ENCODE assay signal across 2 cellular contexts in the genomic region with DNA sequence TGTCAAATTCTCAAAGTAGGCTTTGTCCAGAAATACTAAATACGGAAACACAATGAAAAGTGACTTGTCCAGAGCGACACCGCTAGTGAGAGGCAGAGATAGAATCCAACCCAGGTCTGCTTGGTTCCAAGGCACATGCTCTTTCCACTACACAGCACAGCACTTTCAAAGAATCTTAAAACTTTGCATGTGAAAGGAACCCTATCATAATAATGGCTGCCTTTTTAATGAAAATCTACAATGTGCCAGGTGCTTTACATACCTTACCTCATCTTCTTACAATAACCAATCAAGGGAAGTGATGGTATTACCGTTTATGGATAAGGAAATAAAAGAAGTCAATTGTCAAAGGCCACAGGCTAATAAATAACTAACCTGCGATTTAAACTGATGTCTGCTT.
TF ChIP-seq lines count a peak whose summit lies in the region.

No MANE protein-coding gene starts in this region.

TF ChIP-seq in SK-N-SH, 30 proteins besides CTCF, POLR2A, EP300 and RAD21:
- TF ChIP-seq, protein P1, sequence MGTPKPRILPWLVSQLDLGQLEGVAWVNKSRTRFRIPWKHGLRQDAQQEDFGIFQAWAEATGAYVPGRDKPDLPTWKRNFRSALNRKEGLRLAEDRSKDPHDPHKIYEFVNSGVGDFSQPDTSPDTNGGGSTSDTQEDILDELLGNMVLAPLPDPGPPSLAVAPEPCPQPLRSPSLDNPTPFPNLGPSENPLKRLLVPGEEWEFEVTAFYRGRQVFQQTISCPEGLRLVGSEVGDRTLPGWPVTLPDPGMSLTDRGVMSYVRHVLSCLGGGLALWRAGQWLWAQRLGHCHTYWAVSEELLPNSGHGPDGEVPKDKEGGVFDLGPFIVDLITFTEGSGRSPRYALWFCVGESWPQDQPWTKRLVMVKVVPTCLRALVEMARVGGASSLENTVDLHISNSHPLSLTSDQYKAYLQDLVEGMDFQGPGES (IDR thresholded peaks at IDR 0.05; ENCODE audit: low read depth, low read length): no peak
- TF ChIP-seq, protein P2, sequence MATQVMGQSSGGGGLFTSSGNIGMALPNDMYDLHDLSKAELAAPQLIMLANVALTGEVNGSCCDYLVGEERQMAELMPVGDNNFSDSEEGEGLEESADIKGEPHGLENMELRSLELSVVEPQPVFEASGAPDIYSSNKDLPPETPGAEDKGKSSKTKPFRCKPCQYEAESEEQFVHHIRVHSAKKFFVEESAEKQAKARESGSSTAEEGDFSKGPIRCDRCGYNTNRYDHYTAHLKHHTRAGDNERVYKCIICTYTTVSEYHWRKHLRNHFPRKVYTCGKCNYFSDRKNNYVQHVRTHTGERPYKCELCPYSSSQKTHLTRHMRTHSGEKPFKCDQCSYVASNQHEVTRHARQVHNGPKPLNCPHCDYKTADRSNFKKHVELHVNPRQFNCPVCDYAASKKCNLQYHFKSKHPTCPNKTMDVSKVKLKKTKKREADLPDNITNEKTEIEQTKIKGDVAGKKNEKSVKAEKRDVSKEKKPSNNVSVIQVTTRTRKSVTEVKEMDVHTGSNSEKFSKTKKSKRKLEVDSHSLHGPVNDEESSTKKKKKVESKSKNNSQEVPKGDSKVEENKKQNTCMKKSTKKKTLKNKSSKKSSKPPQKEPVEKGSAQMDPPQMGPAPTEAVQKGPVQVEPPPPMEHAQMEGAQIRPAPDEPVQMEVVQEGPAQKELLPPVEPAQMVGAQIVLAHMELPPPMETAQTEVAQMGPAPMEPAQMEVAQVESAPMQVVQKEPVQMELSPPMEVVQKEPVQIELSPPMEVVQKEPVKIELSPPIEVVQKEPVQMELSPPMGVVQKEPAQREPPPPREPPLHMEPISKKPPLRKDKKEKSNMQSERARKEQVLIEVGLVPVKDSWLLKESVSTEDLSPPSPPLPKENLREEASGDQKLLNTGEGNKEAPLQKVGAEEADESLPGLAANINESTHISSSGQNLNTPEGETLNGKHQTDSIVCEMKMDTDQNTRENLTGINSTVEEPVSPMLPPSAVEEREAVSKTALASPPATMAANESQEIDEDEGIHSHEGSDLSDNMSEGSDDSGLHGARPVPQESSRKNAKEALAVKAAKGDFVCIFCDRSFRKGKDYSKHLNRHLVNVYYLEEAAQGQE (IDR thresholded peaks at IDR 0.05; ENCODE audit: low read depth, low read length): no peak
- TF ChIP-seq RXRA (IDR thresholded peaks at IDR 0.05; ENCODE audit: borderline replicate concordance, low read depth) (no peak), YY1 (IDR thresholded peaks at IDR 0.05; ENCODE audit: low read depth) (no peak), MEF2A (IDR thresholded peaks at IDR 0.05; ENCODE audit: borderline replicate concordance, low read depth) (no peak), TAF1 (IDR thresholded peaks at IDR 0.05; ENCODE audit: borderline replicate concordance, low read depth, low read length) (no peak), ELF1 (IDR thresholded peaks at IDR 0.05) (no peak), GABPA (IDR thresholded peaks at IDR 0.05; ENCODE audit: low read depth) (no peak), NRF1 (IDR thresholded peaks at IDR 0.05; ENCODE audit: low read depth, low read length) (no peak), TEAD4 (IDR thresholded peaks at IDR 0.05; ENCODE audit: borderline replicate concordance, insufficient read depth) (no peak), FOXM1 (IDR thresholded peaks at IDR 0.05; ENCODE audit: low read depth) (no peak), FOXJ3 (CRISPR knock-in tag; IDR thresholded peaks at IDR 0.05) (no peak), NFIC (IDR thresholded peaks at IDR 0.05; ENCODE audit: borderline replicate concordance) (no peak), SMC3 (IDR thresholded peaks at IDR 0.05; ENCODE audit: low read depth, low read length) (no peak), RFX5 (IDR thresholded peaks at IDR 0.05; ENCODE audit: low read length) (no peak), SIN3A (IDR thresholded peaks at IDR 0.05; ENCODE audit: borderline replicate concordance, low read depth, low read length) (no peak)
- TF ChIP-seq, protein P3, sequence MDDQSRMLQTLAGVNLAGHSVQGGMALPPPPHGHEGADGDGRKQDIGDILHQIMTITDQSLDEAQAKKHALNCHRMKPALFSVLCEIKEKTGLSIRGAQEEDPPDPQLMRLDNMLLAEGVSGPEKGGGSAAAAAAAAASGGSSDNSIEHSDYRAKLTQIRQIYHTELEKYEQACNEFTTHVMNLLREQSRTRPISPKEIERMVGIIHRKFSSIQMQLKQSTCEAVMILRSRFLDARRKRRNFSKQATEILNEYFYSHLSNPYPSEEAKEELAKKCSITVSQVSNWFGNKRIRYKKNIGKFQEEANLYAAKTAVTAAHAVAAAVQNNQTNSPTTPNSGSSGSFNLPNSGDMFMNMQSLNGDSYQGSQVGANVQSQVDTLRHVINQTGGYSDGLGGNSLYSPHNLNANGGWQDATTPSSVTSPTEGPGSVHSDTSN (IDR thresholded peaks at IDR 0.05): no peak

TF ChIP-seq in SK-N-SH treated with all-trans-retinoic acid at 6 μM for 48 hours, 23 proteins besides CTCF, POLR2A, EP300 and RAD21 (continued from another document):
- TF ChIP-seq, protein P4, sequence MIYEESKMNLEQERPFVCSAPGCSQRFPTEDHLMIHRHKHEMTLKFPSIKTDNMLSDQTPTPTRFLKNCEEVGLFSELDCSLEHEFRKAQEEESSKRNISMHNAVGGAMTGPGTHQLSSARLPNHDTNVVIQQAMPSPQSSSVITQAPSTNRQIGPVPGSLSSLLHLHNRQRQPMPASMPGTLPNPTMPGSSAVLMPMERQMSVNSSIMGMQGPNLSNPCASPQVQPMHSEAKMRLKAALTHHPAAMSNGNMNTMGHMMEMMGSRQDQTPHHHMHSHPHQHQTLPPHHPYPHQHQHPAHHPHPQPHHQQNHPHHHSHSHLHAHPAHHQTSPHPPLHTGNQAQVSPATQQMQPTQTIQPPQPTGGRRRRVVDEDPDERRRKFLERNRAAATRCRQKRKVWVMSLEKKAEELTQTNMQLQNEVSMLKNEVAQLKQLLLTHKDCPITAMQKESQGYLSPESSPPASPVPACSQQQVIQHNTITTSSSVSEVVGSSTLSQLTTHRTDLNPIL (CRISPR knock-in tag; IDR thresholded peaks at IDR 0.05; ENCODE audit: low read depth): no peak
- TF ChIP-seq, protein P5, sequence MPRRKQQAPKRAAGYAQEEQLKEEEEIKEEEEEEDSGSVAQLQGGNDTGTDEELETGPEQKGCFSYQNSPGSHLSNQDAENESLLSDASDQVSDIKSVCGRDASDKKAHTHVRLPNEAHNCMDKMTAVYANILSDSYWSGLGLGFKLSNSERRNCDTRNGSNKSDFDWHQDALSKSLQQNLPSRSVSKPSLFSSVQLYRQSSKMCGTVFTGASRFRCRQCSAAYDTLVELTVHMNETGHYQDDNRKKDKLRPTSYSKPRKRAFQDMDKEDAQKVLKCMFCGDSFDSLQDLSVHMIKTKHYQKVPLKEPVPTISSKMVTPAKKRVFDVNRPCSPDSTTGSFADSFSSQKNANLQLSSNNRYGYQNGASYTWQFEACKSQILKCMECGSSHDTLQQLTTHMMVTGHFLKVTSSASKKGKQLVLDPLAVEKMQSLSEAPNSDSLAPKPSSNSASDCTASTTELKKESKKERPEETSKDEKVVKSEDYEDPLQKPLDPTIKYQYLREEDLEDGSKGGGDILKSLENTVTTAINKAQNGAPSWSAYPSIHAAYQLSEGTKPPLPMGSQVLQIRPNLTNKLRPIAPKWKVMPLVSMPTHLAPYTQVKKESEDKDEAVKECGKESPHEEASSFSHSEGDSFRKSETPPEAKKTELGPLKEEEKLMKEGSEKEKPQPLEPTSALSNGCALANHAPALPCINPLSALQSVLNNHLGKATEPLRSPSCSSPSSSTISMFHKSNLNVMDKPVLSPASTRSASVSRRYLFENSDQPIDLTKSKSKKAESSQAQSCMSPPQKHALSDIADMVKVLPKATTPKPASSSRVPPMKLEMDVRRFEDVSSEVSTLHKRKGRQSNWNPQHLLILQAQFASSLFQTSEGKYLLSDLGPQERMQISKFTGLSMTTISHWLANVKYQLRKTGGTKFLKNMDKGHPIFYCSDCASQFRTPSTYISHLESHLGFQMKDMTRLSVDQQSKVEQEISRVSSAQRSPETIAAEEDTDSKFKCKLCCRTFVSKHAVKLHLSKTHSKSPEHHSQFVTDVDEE (CRISPR knock-in tag; IDR thresholded peaks at IDR 0.05): no peak
- TF ChIP-seq SNAI2 (CRISPR knock-in tag; IDR thresholded peaks at IDR 0.05): no peak
- TF ChIP-seq CSDC2 (CRISPR knock-in tag; IDR thresholded peaks at IDR 0.05): no peak
- no peak for TF ChIP-seq ZNF70 (CRISPR knock-in tag; IDR thresholded peaks at IDR 0.05)
- no peak for TF ChIP-seq OSR1 (CRISPR knock-in tag; IDR thresholded peaks at IDR 0.05)
- TF ChIP-seq, protein P6, sequence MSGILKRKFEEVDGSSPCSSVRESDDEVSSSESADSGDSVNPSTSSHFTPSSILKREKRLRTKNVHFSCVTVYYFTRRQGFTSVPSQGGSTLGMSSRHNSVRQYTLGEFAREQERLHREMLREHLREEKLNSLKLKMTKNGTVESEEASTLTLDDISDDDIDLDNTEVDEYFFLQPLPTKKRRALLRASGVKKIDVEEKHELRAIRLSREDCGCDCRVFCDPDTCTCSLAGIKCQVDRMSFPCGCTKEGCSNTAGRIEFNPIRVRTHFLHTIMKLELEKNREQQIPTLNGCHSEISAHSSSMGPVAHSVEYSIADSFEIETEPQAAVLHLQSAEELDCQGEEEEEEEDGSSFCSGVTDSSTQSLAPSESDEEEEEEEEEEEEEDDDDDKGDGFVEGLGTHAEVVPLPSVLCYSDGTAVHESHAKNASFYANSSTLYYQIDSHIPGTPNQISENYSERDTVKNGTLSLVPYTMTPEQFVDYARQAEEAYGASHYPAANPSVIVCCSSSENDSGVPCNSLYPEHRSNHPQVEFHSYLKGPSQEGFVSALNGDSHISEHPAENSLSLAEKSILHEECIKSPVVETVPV (CRISPR knock-in tag; IDR thresholded peaks at IDR 0.05): no peak
- TF ChIP-seq, protein P7, sequence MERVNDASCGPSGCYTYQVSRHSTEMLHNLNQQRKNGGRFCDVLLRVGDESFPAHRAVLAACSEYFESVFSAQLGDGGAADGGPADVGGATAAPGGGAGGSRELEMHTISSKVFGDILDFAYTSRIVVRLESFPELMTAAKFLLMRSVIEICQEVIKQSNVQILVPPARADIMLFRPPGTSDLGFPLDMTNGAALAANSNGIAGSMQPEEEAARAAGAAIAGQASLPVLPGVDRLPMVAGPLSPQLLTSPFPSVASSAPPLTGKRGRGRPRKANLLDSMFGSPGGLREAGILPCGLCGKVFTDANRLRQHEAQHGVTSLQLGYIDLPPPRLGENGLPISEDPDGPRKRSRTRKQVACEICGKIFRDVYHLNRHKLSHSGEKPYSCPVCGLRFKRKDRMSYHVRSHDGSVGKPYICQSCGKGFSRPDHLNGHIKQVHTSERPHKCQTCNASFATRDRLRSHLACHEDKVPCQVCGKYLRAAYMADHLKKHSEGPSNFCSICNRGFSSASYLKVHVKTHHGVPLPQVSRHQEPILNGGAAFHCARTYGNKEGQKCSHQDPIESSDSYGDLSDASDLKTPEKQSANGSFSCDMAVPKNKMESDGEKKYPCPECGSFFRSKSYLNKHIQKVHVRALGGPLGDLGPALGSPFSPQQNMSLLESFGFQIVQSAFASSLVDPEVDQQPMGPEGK (CRISPR knock-in tag; IDR thresholded peaks at IDR 0.05; ENCODE audit: borderline replicate concordance): no peak
- TF ChIP-seq ESRRG (CRISPR knock-in tag; IDR thresholded peaks at IDR 0.05): no peak
- no peak for TF ChIP-seq PPARA (CRISPR knock-in tag; IDR thresholded peaks at IDR 0.05; ENCODE audit: borderline replicate concordance)
- TF ChIP-seq, protein P8, sequence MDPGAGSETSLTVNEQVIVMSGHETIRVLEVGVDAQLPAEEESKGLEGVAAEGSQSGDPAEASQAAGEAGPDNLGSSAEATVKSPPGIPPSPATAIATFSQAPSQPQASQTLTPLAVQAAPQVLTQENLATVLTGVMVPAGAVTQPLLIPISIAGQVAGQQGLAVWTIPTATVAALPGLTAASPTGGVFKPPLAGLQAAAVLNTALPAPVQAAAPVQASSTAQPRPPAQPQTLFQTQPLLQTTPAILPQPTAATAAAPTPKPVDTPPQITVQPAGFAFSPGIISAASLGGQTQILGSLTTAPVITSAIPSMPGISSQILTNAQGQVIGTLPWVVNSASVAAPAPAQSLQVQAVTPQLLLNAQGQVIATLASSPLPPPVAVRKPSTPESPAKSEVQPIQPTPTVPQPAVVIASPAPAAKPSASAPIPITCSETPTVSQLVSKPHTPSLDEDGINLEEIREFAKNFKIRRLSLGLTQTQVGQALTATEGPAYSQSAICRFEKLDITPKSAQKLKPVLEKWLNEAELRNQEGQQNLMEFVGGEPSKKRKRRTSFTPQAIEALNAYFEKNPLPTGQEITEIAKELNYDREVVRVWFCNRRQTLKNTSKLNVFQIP (CRISPR knock-in tag; IDR thresholded peaks at IDR 0.05; ENCODE audit: borderline replicate concordance, low read depth): no peak
- TF ChIP-seq ZNF8 (CRISPR knock-in tag; IDR thresholded peaks at IDR 0.05): no peak
TF ChIP-seq in SK-N-SH treated with all-trans-retinoic acid at 6 μM for 48 hours: peak in this region for 0.
